ENCODE assay signal across 1 cellular context in the genomic region with DNA sequence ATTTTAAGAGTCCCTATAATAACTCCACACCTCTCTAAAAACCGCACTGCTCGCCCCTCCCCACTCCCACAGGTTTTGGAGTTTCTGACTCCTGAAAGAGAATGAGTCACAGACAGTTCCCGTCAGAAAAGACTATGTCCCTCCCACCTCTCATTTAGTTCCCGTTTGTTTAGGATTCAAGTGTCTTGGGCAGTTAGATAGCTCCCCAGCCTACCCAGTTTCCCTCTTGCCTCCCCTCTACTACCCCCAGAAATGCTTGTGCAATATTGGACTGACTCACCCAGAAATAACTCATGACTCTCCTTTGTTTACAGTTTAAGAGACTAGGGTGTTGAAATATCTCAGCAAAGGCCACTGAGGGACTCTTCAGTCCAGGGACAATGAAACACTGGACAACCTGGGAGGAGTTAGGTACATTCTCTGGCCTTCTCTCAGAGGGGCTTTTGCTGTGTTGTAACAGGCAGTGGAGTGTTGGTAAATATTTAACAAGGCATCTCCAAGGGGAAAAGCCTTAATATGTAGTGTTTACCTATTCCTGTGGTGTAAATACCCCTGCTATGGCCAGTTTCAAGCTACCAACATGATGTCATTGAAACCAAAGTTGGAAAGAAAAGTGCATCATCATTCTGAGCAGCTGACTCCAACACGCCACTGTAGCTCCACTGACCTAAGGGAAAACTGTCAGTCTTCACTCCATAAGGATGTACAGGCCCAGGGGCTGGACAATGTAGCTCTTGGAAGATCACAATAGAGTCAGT.
TF ChIP-seq lines count a peak whose summit lies in the region.

No MANE protein-coding gene starts in this region.

TF ChIP-seq in K562, 482 proteins besides CTCF, POLR2A, EP300 and RAD21 (continued from another document):
- TF ChIP-seq, protein P1, sequence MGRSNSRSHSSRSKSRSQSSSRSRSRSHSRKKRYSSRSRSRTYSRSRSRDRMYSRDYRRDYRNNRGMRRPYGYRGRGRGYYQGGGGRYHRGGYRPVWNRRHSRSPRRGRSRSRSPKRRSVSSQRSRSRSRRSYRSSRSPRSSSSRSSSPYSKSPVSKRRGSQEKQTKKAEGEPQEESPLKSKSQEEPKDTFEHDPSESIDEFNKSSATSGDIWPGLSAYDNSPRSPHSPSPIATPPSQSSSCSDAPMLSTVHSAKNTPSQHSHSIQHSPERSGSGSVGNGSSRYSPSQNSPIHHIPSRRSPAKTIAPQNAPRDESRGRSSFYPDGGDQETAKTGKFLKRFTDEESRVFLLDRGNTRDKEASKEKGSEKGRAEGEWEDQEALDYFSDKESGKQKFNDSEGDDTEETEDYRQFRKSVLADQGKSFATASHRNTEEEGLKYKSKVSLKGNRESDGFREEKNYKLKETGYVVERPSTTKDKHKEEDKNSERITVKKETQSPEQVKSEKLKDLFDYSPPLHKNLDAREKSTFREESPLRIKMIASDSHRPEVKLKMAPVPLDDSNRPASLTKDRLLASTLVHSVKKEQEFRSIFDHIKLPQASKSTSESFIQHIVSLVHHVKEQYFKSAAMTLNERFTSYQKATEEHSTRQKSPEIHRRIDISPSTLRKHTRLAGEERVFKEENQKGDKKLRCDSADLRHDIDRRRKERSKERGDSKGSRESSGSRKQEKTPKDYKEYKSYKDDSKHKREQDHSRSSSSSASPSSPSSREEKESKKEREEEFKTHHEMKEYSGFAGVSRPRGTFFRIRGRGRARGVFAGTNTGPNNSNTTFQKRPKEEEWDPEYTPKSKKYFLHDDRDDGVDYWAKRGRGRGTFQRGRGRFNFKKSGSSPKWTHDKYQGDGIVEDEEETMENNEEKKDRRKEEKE (IDR thresholded peaks at IDR 0.05; ENCODE audit: borderline replicate concordance in 1 of 2, control insufficient read depth in 1 of 2, low read depth in 2 of 2, low read length in 1 of 2), result peak in 1 of 2 experiments; percentile 43; a peak in 1 of 4 replicates
- TF ChIP-seq, protein P2, sequence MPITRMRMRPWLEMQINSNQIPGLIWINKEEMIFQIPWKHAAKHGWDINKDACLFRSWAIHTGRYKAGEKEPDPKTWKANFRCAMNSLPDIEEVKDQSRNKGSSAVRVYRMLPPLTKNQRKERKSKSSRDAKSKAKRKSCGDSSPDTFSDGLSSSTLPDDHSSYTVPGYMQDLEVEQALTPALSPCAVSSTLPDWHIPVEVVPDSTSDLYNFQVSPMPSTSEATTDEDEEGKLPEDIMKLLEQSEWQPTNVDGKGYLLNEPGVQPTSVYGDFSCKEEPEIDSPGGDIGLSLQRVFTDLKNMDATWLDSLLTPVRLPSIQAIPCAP (CRISPR knock-in tag; IDR thresholded peaks at IDR 0.05; ENCODE audit: borderline replicate concordance), result no peak
- TF ChIP-seq, protein P3, sequence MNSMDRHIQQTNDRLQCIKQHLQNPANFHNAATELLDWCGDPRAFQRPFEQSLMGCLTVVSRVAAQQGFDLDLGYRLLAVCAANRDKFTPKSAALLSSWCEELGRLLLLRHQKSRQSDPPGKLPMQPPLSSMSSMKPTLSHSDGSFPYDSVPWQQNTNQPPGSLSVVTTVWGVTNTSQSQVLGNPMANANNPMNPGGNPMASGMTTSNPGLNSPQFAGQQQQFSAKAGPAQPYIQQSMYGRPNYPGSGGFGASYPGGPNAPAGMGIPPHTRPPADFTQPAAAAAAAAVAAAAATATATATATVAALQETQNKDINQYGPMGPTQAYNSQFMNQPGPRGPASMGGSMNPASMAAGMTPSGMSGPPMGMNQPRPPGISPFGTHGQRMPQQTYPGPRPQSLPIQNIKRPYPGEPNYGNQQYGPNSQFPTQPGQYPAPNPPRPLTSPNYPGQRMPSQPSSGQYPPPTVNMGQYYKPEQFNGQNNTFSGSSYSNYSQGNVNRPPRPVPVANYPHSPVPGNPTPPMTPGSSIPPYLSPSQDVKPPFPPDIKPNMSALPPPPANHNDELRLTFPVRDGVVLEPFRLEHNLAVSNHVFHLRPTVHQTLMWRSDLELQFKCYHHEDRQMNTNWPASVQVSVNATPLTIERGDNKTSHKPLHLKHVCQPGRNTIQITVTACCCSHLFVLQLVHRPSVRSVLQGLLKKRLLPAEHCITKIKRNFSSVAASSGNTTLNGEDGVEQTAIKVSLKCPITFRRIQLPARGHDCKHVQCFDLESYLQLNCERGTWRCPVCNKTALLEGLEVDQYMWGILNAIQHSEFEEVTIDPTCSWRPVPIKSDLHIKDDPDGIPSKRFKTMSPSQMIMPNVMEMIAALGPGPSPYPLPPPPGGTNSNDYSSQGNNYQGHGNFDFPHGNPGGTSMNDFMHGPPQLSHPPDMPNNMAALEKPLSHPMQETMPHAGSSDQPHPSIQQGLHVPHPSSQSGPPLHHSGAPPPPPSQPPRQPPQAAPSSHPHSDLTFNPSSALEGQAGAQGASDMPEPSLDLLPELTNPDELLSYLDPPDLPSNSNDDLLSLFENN (IDR thresholded peaks at IDR 0.05; ENCODE audit: low read depth in 2 of 2, low read length in 2 of 2), result peak in 1 of 2 experiments; percentile 49; a peak in 2 of 4 replicates
- TF ChIP-seq ARID1B (IDR thresholded peaks at IDR 0.05) (peak; percentile 96), BACH1 (tag; IDR thresholded peaks at IDR 0.05) (peak; percentile 87), PHTF2 (CRISPR knock-in tag; IDR thresholded peaks at IDR 0.05) (no peak), TAF15 (IDR thresholded peaks at IDR 0.05; ENCODE audit: low read depth, low read length) (no peak), U2AF2 (optimal IDR thresholded peaks at IDR 0.05; ENCODE audit: low read depth, low read length) (no peak), ZNF217 (CRISPR knock-in tag; IDR thresholded peaks at IDR 0.05) (no peak), SMARCA4 (IDR thresholded peaks at IDR 0.05) (peak; percentile 98), CBX8 (IDR thresholded peaks at IDR 0.05; ENCODE audit: borderline replicate concordance, extremely low read depth, low read depth, low read length, poor library complexity, severe bottlenecking) (no peak), ZNF347 (CRISPR knock-in tag; IDR thresholded peaks at IDR 0.05; ENCODE audit: low read depth) (no peak), TCF7 (IDR thresholded peaks at IDR 0.05; ENCODE audit: borderline replicate concordance) (no peak), KLF6 (CRISPR knock-in tag; IDR thresholded peaks at IDR 0.05; ENCODE audit: borderline replicate concordance) (peak; percentile 51; the same call in 1 of the 2 replicates), SMAD4 (CRISPR knock-in tag; conservative IDR thresholded peaks at IDR 0.05) (peak; percentile 92), ZKSCAN8 (CRISPR knock-in tag; IDR thresholded peaks at IDR 0.05) (peak; percentile 80), RB1 (IDR thresholded peaks at IDR 0.05; ENCODE audit: low read depth) (no peak), EP400 (IDR thresholded peaks at IDR 0.05) (peak; percentile 91), CBFA2T3 (IDR thresholded peaks at IDR 0.05) (peak; percentile 76), SOX6 (IDR thresholded peaks at IDR 0.05) (peak; percentile 92), CBX3 (IDR thresholded peaks at IDR 0.05; ENCODE audit: borderline replicate concordance in 1 of 2, low read length in 2 of 2) (0 out of 3 replicates have a peak, but pooled peaks of 1 of the 2 experiments have one; percentile 10), ELF2 (CRISPR knock-in tag; IDR thresholded peaks at IDR 0.05) (no peak), GABPA (tag; conservative IDR thresholded peaks at IDR 0.05; ENCODE audit: low read depth) (peak; percentile 53), MBD2 (IDR thresholded peaks at IDR 0.05; ENCODE audit: borderline replicate concordance, low read depth) (peak; percentile 71), MYBL2 (IDR thresholded peaks at IDR 0.05; ENCODE audit: low read depth) (peak; percentile 82), MYBL2 (CRISPR knock-in tag; IDR thresholded peaks at IDR 0.05; ENCODE audit: borderline replicate concordance) (no peak), ZZZ3 (IDR thresholded peaks at IDR 0.05) (no peak), RBM22 (IDR thresholded peaks at IDR 0.05; ENCODE audit: low read depth, low read length, poor library complexity, severe bottlenecking) (no peak), DMBX1 (CRISPR knock-in tag; IDR thresholded peaks at IDR 0.05; ENCODE audit: borderline replicate concordance) (no peak; the same call in 1 of the 2 replicates), HSF4 (CRISPR knock-in tag; IDR thresholded peaks at IDR 0.05; ENCODE audit: borderline replicate concordance) (no peak), HNRNPLL (IDR thresholded peaks at IDR 0.05; ENCODE audit: low read depth, low read length, poor library complexity, severe bottlenecking) (no peak), PCBP2 (IDR thresholded peaks at IDR 0.05; ENCODE audit: low read depth, low read length, poor library complexity, severe bottlenecking) (no peak), TSC22D4 (tag; IDR thresholded peaks at IDR 0.05) (no peak), ZNF263 (CRISPR knock-in tag; IDR thresholded peaks at IDR 0.05; ENCODE audit: borderline replicate concordance) (peak; percentile 26; the same call in 1 of the 2 replicates), CBX5 (IDR thresholded peaks at IDR 0.05; ENCODE audit: borderline replicate concordance, low read depth) (no peak), SRSF9 (IDR thresholded peaks at IDR 0.05; ENCODE audit: borderline replicate concordance, low read depth, low read length) (no peak), HDAC2 (IDR thresholded peaks at IDR 0.05) (peak; percentile 84; the same call in 1 of the 2 replicates), L3MBTL2 (IDR thresholded peaks at IDR 0.05) (peak; percentile 37)
- TF ChIP-seq, protein P4, sequence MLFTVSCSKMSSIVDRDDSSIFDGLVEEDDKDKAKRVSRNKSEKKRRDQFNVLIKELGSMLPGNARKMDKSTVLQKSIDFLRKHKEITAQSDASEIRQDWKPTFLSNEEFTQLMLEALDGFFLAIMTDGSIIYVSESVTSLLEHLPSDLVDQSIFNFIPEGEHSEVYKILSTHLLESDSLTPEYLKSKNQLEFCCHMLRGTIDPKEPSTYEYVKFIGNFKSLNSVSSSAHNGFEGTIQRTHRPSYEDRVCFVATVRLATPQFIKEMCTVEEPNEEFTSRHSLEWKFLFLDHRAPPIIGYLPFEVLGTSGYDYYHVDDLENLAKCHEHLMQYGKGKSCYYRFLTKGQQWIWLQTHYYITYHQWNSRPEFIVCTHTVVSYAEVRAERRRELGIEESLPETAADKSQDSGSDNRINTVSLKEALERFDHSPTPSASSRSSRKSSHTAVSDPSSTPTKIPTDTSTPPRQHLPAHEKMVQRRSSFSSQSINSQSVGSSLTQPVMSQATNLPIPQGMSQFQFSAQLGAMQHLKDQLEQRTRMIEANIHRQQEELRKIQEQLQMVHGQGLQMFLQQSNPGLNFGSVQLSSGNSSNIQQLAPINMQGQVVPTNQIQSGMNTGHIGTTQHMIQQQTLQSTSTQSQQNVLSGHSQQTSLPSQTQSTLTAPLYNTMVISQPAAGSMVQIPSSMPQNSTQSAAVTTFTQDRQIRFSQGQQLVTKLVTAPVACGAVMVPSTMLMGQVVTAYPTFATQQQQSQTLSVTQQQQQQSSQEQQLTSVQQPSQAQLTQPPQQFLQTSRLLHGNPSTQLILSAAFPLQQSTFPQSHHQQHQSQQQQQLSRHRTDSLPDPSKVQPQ (CRISPR knock-in tag; IDR thresholded peaks at IDR 0.05; ENCODE audit: borderline replicate concordance), result no peak
- TF ChIP-seq, protein P5, sequence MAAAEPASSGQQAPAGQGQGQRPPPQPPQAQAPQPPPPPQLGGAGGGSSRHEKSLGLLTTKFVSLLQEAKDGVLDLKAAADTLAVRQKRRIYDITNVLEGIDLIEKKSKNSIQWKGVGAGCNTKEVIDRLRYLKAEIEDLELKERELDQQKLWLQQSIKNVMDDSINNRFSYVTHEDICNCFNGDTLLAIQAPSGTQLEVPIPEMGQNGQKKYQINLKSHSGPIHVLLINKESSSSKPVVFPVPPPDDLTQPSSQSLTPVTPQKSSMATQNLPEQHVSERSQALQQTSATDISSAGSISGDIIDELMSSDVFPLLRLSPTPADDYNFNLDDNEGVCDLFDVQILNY (CRISPR knock-in tag; IDR thresholded peaks at IDR 0.05), result no peak
- TF ChIP-seq, protein P6, sequence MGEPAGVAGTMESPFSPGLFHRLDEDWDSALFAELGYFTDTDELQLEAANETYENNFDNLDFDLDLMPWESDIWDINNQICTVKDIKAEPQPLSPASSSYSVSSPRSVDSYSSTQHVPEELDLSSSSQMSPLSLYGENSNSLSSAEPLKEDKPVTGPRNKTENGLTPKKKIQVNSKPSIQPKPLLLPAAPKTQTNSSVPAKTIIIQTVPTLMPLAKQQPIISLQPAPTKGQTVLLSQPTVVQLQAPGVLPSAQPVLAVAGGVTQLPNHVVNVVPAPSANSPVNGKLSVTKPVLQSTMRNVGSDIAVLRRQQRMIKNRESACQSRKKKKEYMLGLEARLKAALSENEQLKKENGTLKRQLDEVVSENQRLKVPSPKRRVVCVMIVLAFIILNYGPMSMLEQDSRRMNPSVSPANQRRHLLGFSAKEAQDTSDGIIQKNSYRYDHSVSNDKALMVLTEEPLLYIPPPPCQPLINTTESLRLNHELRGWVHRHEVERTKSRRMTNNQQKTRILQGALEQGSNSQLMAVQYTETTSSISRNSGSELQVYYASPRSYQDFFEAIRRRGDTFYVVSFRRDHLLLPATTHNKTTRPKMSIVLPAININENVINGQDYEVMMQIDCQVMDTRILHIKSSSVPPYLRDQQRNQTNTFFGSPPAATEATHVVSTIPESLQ (CRISPR knock-in tag; IDR thresholded peaks at IDR 0.05), result no peak
- TF ChIP-seq, protein P7, sequence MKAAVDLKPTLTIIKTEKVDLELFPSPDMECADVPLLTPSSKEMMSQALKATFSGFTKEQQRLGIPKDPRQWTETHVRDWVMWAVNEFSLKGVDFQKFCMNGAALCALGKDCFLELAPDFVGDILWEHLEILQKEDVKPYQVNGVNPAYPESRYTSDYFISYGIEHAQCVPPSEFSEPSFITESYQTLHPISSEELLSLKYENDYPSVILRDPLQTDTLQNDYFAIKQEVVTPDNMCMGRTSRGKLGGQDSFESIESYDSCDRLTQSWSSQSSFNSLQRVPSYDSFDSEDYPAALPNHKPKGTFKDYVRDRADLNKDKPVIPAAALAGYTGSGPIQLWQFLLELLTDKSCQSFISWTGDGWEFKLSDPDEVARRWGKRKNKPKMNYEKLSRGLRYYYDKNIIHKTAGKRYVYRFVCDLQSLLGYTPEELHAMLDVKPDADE (conservative IDR thresholded peaks at IDR 0.05; ENCODE audit: control insufficient read depth, low read depth, low read length), result no peak
- TF ChIP-seq, protein P8, sequence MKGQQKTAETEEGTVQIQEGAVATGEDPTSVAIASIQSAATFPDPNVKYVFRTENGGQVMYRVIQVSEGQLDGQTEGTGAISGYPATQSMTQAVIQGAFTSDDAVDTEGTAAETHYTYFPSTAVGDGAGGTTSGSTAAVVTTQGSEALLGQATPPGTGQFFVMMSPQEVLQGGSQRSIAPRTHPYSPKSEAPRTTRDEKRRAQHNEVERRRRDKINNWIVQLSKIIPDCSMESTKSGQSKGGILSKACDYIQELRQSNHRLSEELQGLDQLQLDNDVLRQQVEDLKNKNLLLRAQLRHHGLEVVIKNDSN (CRISPR knock-in tag; IDR thresholded peaks at IDR 0.05), result 0 out of 2 replicates have a peak, but pooled peaks have one; percentile 25
- TF ChIP-seq, protein P9, sequence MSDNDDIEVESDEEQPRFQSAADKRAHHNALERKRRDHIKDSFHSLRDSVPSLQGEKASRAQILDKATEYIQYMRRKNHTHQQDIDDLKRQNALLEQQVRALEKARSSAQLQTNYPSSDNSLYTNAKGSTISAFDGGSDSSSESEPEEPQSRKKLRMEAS (CRISPR knock-in tag; IDR thresholded peaks at IDR 0.05), result no peak
